ENCODE assay signal across 2 cellular contexts in the genomic region with DNA sequence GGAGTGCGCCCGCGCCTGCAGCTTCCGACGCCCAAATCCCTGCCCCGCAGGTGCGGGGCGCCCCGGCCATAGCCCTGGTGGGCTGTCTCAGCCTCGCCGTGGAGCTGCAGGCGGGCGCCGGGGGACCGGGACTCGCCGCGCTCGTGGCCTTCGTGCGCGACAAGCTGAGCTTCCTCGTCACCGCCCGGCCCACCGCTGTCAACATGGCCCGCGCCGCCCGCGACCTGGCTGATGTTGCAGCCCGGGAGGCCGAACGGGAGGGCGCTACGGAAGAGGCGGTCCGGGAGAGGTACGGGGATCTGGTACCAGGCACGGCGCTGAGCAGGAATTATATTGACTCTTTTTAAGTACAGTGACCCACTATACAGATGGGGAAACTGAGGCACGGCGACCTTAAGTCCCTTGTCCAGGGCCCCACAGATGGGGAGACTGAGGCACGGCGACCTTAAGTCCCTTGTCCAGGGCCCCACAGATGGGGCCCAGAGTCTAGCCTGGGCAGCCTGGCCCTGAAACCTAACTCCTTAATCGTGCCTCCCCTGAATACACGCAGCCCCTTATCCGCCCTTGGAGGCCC.
A peak's percentile ranks its signal among the peaks of the same experiment; 100 is the strongest.
TF ChIP-seq lines count a peak whose summit lies in the region.

No MANE protein-coding gene starts in this region.

TF ChIP-seq in IMR-90, 13 proteins besides CTCF, POLR2A, EP300 and RAD21:
- TF ChIP-seq RFX5 (IDR thresholded peaks at IDR 0.05; ENCODE audit: low read depth, low read length) (no peak), BHLHE40 (IDR thresholded peaks at IDR 0.05; ENCODE audit: low read depth, low read length) (no peak), MXI1 (IDR thresholded peaks at IDR 0.05; ENCODE audit: borderline replicate concordance, low read depth, low read length) (peak; percentile 41; the same call in 1 of the 2 replicates), CHD1 (IDR thresholded peaks at IDR 0.05; ENCODE audit: low read depth, low read length) (no peak), MAZ (IDR thresholded peaks at IDR 0.05; ENCODE audit: borderline replicate concordance, low read depth, low read length) (no peak), FOS (IDR thresholded peaks at IDR 0.05; ENCODE audit: low read depth, low read length) (no peak)
- TF ChIP-seq, protein P1, sequence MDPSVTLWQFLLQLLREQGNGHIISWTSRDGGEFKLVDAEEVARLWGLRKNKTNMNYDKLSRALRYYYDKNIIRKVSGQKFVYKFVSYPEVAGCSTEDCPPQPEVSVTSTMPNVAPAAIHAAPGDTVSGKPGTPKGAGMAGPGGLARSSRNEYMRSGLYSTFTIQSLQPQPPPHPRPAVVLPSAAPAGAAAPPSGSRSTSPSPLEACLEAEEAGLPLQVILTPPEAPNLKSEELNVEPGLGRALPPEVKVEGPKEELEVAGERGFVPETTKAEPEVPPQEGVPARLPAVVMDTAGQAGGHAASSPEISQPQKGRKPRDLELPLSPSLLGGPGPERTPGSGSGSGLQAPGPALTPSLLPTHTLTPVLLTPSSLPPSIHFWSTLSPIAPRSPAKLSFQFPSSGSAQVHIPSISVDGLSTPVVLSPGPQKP (IDR thresholded peaks at IDR 0.05; ENCODE audit: borderline replicate concordance, low read depth, low read length): no peak

TF ChIP-seq in neural cell, 6 proteins besides CTCF, POLR2A, EP300 and RAD21:
- no peak for TF ChIP-seq TAF1 (IDR thresholded peaks at IDR 0.05; ENCODE audit: low read depth)
- no peak for TF ChIP-seq EZH2 (IDR thresholded peaks at IDR 0.05; ENCODE audit: borderline replicate concordance, insufficient read depth, low read length, poor library complexity, severe bottlenecking)
- peak; percentile 18 for TF ChIP-seq MXI1 (conservative IDR thresholded peaks at IDR 0.05; ENCODE audit: poor library complexity, severe bottlenecking)
TF ChIP-seq in neural cell: peak in this region for 1.
